In the genomic region with DNA sequence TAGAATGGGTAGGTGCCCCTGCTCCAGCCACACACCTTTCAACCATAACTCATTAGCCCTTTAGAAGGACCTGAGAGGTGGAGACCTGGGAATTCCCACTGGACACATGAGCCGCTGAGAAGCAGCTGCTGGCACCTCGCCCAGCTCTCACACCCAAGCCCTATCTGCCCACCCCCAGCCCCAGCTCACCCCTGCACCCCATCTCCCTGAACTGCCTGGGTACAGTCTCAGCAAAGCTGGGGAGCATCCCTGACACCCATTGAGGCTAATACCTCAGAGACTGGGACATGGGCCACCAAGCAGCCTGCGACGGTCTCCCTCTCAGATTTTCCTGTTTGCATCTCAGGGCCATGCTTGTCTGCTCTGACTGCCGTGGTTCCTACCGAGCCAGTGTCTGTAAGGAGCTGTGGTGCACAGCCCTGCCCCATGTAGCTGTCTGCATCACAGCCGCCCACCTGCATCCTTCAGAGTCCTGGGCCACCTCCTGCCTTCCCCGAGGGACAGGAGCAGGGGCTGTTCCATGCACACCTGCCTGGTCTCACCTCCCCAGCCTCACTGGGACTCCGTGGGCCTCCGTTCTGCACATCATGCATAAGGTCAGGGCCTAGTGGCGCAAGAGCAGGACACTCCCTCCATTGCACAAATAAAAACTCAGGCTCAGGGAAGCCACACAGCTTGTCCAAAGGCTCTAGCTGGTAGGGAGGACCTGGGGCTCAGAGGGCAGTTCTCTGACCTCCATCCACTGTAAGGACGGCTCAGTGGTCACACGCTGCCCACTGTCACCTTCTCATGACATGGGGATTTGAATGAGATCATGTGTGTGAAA, we compare ENCODE assay signal across 17 cellular contexts.
"Had no signal": no experiment of that assay in that cellular context is flagged by ENCODE, and none has a peak within 500 bp of the region (broad histone marks: within the 10 kb centered on the region; RNA-seq: fewer than 3 reads in every experiment).

No MANE protein-coding gene starts in this region.

- H3K27me3 ChIP-seq: heart left ventricle, neural progenitor cell, tibial nerve, vagina had no signal

- H3K4me2 ChIP-seq: neural progenitor cell had no signal

- H3K4me1 ChIP-seq: heart left ventricle, parathyroid adenoma, tibial nerve, vagina had no signal

- H3K4me3 ChIP-seq: heart left ventricle, neural progenitor cell, tibial nerve, vagina had no signal

- ATAC-seq: activated CD8-positive, alpha-beta T cell treated with anti-CD3 and anti-CD28 coated beads for 36 hours; activated T-cell treated with anti-CD3 and anti-CD28 coated beads, Interleukin-2, amount 50 U/mL, for 72 hours; effector memory CD8-positive, alpha-beta T cell had no signal

- H3K27ac ChIP-seq: heart left ventricle, neural progenitor cell, parathyroid adenoma, tibial nerve, vagina had no signal

- H3K9ac ChIP-seq: neural progenitor cell, parathyroid adenoma had no signal

- DNase-seq: activated B cell treated with CpG ODN at 0.5 μM for 24 hours; activated CD4-positive, alpha-beta T cell treated with anti-CD3 and anti-CD28 coated beads for 48 hours; activated CD8-positive, alpha-beta T cell treated with anti-CD3 and anti-CD28 coated beads for 36 hours; activated T-cell treated with anti-CD3 and anti-CD28 coated beads, Interleukin-2, amount 50 U/mL, for 72 hours; aorta; cerebellar nuclear complex; effector memory CD8-positive, alpha-beta T cell; heart left ventricle; immature natural killer cell; midbrain; stimulated activated CD4-positive, alpha-beta T cell treated with anti-CD3 and anti-CD28 coated beads, Interleukin-15, amount 100 ng/mL, for 24 hours; stimulated activated CD4-positive, alpha-beta T cell treated with anti-CD3 and anti-CD28 coated beads, Interleukin-4, amount 100 ng/mL, for 24 hours; stimulated activated naive CD4-positive, alpha-beta T cell had no signal

- H3K9me3 ChIP-seq: heart left ventricle, tibial nerve, vagina had no signal

- H3K36me3 ChIP-seq: heart left ventricle, neural progenitor cell, tibial nerve, vagina had no signal
